23 cellular contexts compared by ENCODE assay signal in genomic region chr11:43712676-43713075, GRCh38.
"Had no signal": no experiment of that assay in that cellular context is flagged by ENCODE, and none has a peak within 500 bp of the region (broad histone marks: within the 10 kb centered on the region; RNA-seq: fewer than 3 reads in every experiment).

No MANE protein-coding gene starts in this region.

- DNase-seq: activated CD4-positive, alpha-beta T cell treated with anti-CD3 and anti-CD28 coated beads for 1 hour; activated CD4-positive, alpha-beta T cell treated with anti-CD3 and anti-CD28 coated beads, Interleukin-2, amount 50 U/mL, for 48 hours; activated naive CD4-positive, alpha-beta T cell; activated naive CD8-positive, alpha-beta T cell treated with anti-CD3 and anti-CD28 coated beads for 36 hours; amygdala; brain microvascular endothelial cell; central memory CD4-positive, alpha-beta T cell; heart right ventricle; kidney glomerular epithelial cell; left ventricle myocardium superior; mucosa of descending colon; naive B cell; stimulated activated CD4-positive, alpha-beta T cell treated with anti-CD3 and anti-CD28 coated beads, Interleukin-12 subunit alpha, Interleukin-12 subunit beta, amount 100 ng/mL, for 4 hours; stimulated activated CD4-positive, alpha-beta T cell treated with anti-CD3 and anti-CD28 coated beads, Interleukin-1b, Interleukin-23, amount 100 ng/mL, for 48 hours; stimulated activated naive CD8-positive, alpha-beta T cell treated with anti-CD3 and anti-CD28 coated beads, Interleukin-15, Interleukin-2, amounts not matched to agents 100 U/mL and 50 U/mL, for 24 hours; substantia nigra; T-helper 2 cell; tibial artery had no signal

- H2AFZ ChIP-seq: neural progenitor cell had no signal

- H3K9me3 Mint-ChIP-seq: memory B cell had no signal

- H3K27me3 Mint-ChIP-seq: activated naive CD8-positive, alpha-beta T cell treated with anti-CD3 and anti-CD28 coated beads for 36 hours; memory B cell; naive B cell; progenitor cell of endocrine pancreas had no signal

- H3K27me3 ChIP-seq: brain microvascular endothelial cell, heart right ventricle, neural progenitor cell, tibial artery had no signal

- H3K9me3 ChIP-seq: tibial artery had no signal

- H3K4me3 ChIP-seq: coronary artery, heart right ventricle, mucosa of descending colon, neural progenitor cell, tibial artery had no signal

- ATAC-seq: heart right ventricle; left ventricle myocardium superior; mucosa of descending colon; stimulated activated naive CD8-positive, alpha-beta T cell treated with anti-CD3 and anti-CD28 coated beads, Interleukin-15, Interleukin-2, amounts not matched to agents 100 U/mL and 50 U/mL, for 24 hours had no signal

- H3K27ac Mint-ChIP-seq: activated naive CD8-positive, alpha-beta T cell treated with anti-CD3 and anti-CD28 coated beads for 36 hours; memory B cell; naive B cell; neural progenitor cell; progenitor cell of endocrine pancreas had no signal

- H3K27ac ChIP-seq: brain microvascular endothelial cell, coronary artery, heart right ventricle, neural progenitor cell, tibial artery, VCaP had no signal

- H3K4me3 Mint-ChIP-seq: activated naive CD8-positive, alpha-beta T cell treated with anti-CD3 and anti-CD28 coated beads for 36 hours; memory B cell; naive B cell; neural progenitor cell had no signal

- H3K4me1 Mint-ChIP-seq: neural progenitor cell had no signal

- H3K4me1 ChIP-seq: neural progenitor cell had no signal

- H3K9ac ChIP-seq: neural progenitor cell had no signal

- H3K4me2 ChIP-seq: neural progenitor cell had no signal

- H3K36me3 ChIP-seq: brain microvascular endothelial cell, neural progenitor cell, tibial artery had no signal
